19 cellular contexts compared by ENCODE assay signal in genomic region chr20:62737971-62738881, GRCh38. TPM values are rescaled to one million over a fixed set of nuclear protein-coding genes. Genes with fewer than 3 reads are reported as not detected.
A peak's percentile ranks its signal among the peaks of the same experiment; 100 is the strongest.
DNase-seq lines count a peak whose midpoint lies in the region; ATAC-seq and TF ChIP-seq lines count a peak whose summit lies in the region.
"Had no signal": no experiment of that assay in that cellular context is flagged by ENCODE, and none has a peak within 500 bp of the region (broad histone marks: within the 10 kb centered on the region; RNA-seq: fewer than 3 reads in every experiment).

No MANE protein-coding gene starts in this region.

- WGBS in esophagus squamous epithelium, 2 donors = 56 to 98% methylated on average over 5 to 9 of the region's 31 CpGs

- no peaks in the 10 kb centered on the region for H3K36me3 ChIP-seq in esophagus squamous epithelium
- H3K36me3 ChIP-seq: ascending aorta, SJCRH30 had no signal

- no peaks in the 10 kb centered on the region for H3K9me3 Mint-ChIP-seq in T-helper 2 cell treated with Interferon-gamma antibody and Interleukin-4, amounts not matched to agents 5 μg/mL and 100 μg/mL, for 36 hours
- no peaks in the 10 kb centered on the region for H3K9me3 Mint-ChIP-seq in natural killer cell
- H3K9me3 Mint-ChIP-seq in activated T-helper 17 cell treated with anti-CD3 and anti-CD28 coated beads, Interleukin-2, amount 50 U/mL, for 72 hours = no peaks in the 10 kb centered on the region
- H3K9me3 Mint-ChIP-seq: activated T-helper 1 cell treated with anti-CD3 and anti-CD28 coated beads, Interleukin-12 subunit alpha, Interleukin-12 subunit beta, Interleukin-2, Interleukin-4 antibody, amounts not matched to agents 30 ng/mL and 10 ng/mL and 1 ng/mL, durations not matched to agents 14 hours and 24 hours and 36 hours had no signal

- TF ChIP-seq POLR2A in esophagus squamous epithelium (IDR thresholded peaks at IDR 0.05) = no peak

- peaks cover 8% of the 10 kb centered on the region for H3K27me3 Mint-ChIP-seq in T-helper 2 cell treated with Interferon-gamma antibody and Interleukin-4, amounts not matched to agents 5 μg/mL and 100 μg/mL, for 36 hours (ENCODE audit: low read depth)
- no peaks in the 10 kb centered on the region for H3K27me3 Mint-ChIP-seq in natural killer cell (ENCODE audit: low read depth in 2 of 2)
- H3K27me3 Mint-ChIP-seq in activated T-helper 17 cell treated with anti-CD3 and anti-CD28 coated beads, Interleukin-2, amount 50 U/mL, for 72 hours = no peaks in the 10 kb centered on the region
- H3K27me3 Mint-ChIP-seq: activated CD4-positive, alpha-beta T cell treated with anti-CD3 and anti-CD28 coated beads for 36 hours had no signal

- intact Hi-C loops in natural killer cell (cut with micrococcal nuclease) = no loop called here
- intact Hi-C loops in esophagus squamous epithelium (cut with DNase I) = no loop called here

- TF ChIP-seq CTCF in natural killer cell (IDR thresholded peaks at IDR 0.05) = no peak
- TF ChIP-seq CTCF in esophagus squamous epithelium (IDR thresholded peaks at IDR 0.05) = no peak

- H3K27me3 ChIP-seq in esophagus squamous epithelium = peaks cover 0 to 99% (median 0%) of the 10 kb centered on the region in 4 donors
- H3K27me3 ChIP-seq: ascending aorta had no signal

- H3K27ac Mint-ChIP-seq in T-helper 2 cell treated with Interferon-gamma antibody and Interleukin-4, amounts not matched to agents 5 μg/mL and 100 μg/mL, for 36 hours = peak overlapping the region; percentile 97
- peak overlapping the region; percentile 95 for H3K27ac Mint-ChIP-seq in natural killer cell
- H3K27ac Mint-ChIP-seq in activated T-helper 17 cell treated with anti-CD3 and anti-CD28 coated beads, Interleukin-2, amount 50 U/mL, for 72 hours = no peak overlapping the region
- H3K27ac Mint-ChIP-seq: activated CD4-positive, alpha-beta T cell treated with anti-CD3 and anti-CD28 coated beads for 36 hours; activated T-helper 1 cell treated with anti-CD3 and anti-CD28 coated beads, Interleukin-12 subunit alpha, Interleukin-12 subunit beta, Interleukin-2, Interleukin-4 antibody, amounts not matched to agents 30 ng/mL and 10 ng/mL and 1 ng/mL, durations not matched to agents 14 hours and 24 hours and 36 hours had no signal

- H3K36me3 Mint-ChIP-seq in T-helper 2 cell treated with Interferon-gamma antibody and Interleukin-4, amounts not matched to agents 5 μg/mL and 100 μg/mL, for 36 hours (ENCODE audit: low read depth) = no peaks in the 10 kb centered on the region
- no peaks in the 10 kb centered on the region for H3K36me3 Mint-ChIP-seq in natural killer cell
- no peaks in the 10 kb centered on the region for H3K36me3 Mint-ChIP-seq in activated T-helper 17 cell treated with anti-CD3 and anti-CD28 coated beads, Interleukin-2, amount 50 U/mL, for 72 hours (ENCODE audit: low read depth)

- H3K27ac ChIP-seq in esophagus squamous epithelium = no peak overlapping the region
- H3K27ac ChIP-seq: ascending aorta, SJCRH30 had no signal

- peak; percentile 17 for DNase-seq in NCI-H2171 treated with DMSO at 0.1 percent for 48 hours (lab: John Stamatoyannopoulos, UW)
- no peak for DNase-seq in NCI-H2171 (lab: John Stamatoyannopoulos, UW)
- DNase-seq in DMS79 (lab: John Stamatoyannopoulos, UW) = peak; percentile 64
- DNase-seq in T-helper 2 cell treated with Interferon-gamma antibody and Interleukin-4, amounts not matched to agents 5 μg/mL and 100 μg/mL, for 36 hours (ENCODE audit: low spot score) = no peak
- DNase-seq in natural killer cell = no peak
- DNase-seq in esophagus squamous epithelium (lab: John Stamatoyannopoulos, UW) = no peak
- no peak for DNase-seq in HT-29 (ENCODE audit: low spot score)
- DNase-seq: activated CD4-positive, alpha-beta T cell treated with anti-CD3 and anti-CD28 coated beads for 36 hours; COR-L47; cortex of kidney; GF-D8; Karpas-422; NCI-H187; SJCRH30; stimulated activated CD4-positive, alpha-beta T cell treated with anti-CD3 and anti-CD28 coated beads, Interleukin-15, amount 100 ng/mL, for 24 hours had no signal

- no peaks in the 10 kb centered on the region for H3K9me3 ChIP-seq in esophagus squamous epithelium
- H3K9me3 ChIP-seq: A549, ascending aorta, SJCRH30 had no signal

- H3K4me1 ChIP-seq in esophagus squamous epithelium = peaks cover 9 to 42% (median 20%) of the 10 kb centered on the region in 3 donors
- H3K4me1 ChIP-seq: ascending aorta had no signal

- H3K4me3 ChIP-seq in esophagus squamous epithelium = no peak overlapping the region
- H3K4me3 ChIP-seq: A549, ascending aorta, SJCRH30 had no signal

- peaks cover 29% of the 10 kb centered on the region for H3K4me1 Mint-ChIP-seq in T-helper 2 cell treated with Interferon-gamma antibody and Interleukin-4, amounts not matched to agents 5 μg/mL and 100 μg/mL, for 36 hours (ENCODE audit: low read depth)
- H3K4me1 Mint-ChIP-seq in natural killer cell = peaks cover 12 to 16% of the 10 kb centered on the region in 2 donors
- H3K4me1 Mint-ChIP-seq in activated T-helper 17 cell treated with anti-CD3 and anti-CD28 coated beads, Interleukin-2, amount 50 U/mL, for 72 hours = peaks cover 13% of the 10 kb centered on the region

- ATAC-seq in natural killer cell = no peak
- ATAC-seq in activated T-helper 17 cell treated with anti-CD3 and anti-CD28 coated beads, Interleukin-2, amount 50 U/mL, for 72 hours (replicated peaks) = no peak
- ATAC-seq: A549; activated CD4-positive, alpha-beta T cell treated with anti-CD3 and anti-CD28 coated beads for 36 hours had no signal

- H3K4me3 Mint-ChIP-seq in T-helper 2 cell treated with Interferon-gamma antibody and Interleukin-4, amounts not matched to agents 5 μg/mL and 100 μg/mL, for 36 hours = no peak overlapping the region
- H3K4me3 Mint-ChIP-seq in natural killer cell = peak overlapping the region; percentile 21
- no peak overlapping the region for H3K4me3 Mint-ChIP-seq in activated T-helper 17 cell treated with anti-CD3 and anti-CD28 coated beads, Interleukin-2, amount 50 U/mL, for 72 hours
- H3K4me3 Mint-ChIP-seq: activated CD4-positive, alpha-beta T cell treated with anti-CD3 and anti-CD28 coated beads for 36 hours; activated T-helper 1 cell treated with anti-CD3 and anti-CD28 coated beads, Interleukin-12 subunit alpha, Interleukin-12 subunit beta, Interleukin-2, Interleukin-4 antibody, amounts not matched to agents 30 ng/mL and 10 ng/mL and 1 ng/mL, durations not matched to agents 14 hours and 24 hours and 36 hours had no signal

RNA-seq across cellular contexts. Expression of gene NTSR1, which starts 29.6 kb away (rescaled TPM):
- total RNA-seq in natural killer cell (under 1 TPM in 2 of 3 donors, not detected in 1; 0.11 to 0.45 TPM), esophagus squamous epithelium (under 1 TPM in 2 of 4 donors, not detected in 2; 0.06 to 0.09 TPM)
- total RNA-seq in HT-29 (2014; rRNA removed; shearing (Covaris generic)) = 76.6 and 78.7 TPM in 2 replicates
- total RNA-seq in activated T-helper 17 cell treated with anti-CD3 and anti-CD28 coated beads, Interleukin-2, amount 50 U/mL, for 72 hours = not detected
- total RNA-seq: activated T-helper 1 cell treated with anti-CD3 and anti-CD28 coated beads, Interleukin-12 subunit alpha, Interleukin-12 subunit beta, Interleukin-2, Interleukin-4 antibody, amounts not matched to agents 30 ng/mL and 10 ng/mL and 1 ng/mL, durations not matched to agents 14 hours and 24 hours and 36 hours; ascending aorta had no signal

RNA-seq across cellular contexts. Expression of gene MRGBP, which starts 58.0 kb away (rescaled TPM):
- total RNA-seq in natural killer cell (10 to 100 TPM in 2 of 3 donors, 1 to 10 TPM in 1; 8.3 to 12.8 (median 10.0) TPM), esophagus squamous epithelium (10 to 100 TPM in 1 of 4 donors, 1 to 10 TPM in 3; 5.7 to 10.1 (median 9.8) TPM)
- 88.8 and 98.8 TPM in 2 replicates for total RNA-seq in HT-29 (2014; rRNA removed; shearing (Covaris generic))
- 10 to 100 TPM; 16.0 to 20.5 TPM for total RNA-seq in activated T-helper 17 cell treated with anti-CD3 and anti-CD28 coated beads, Interleukin-2, amount 50 U/mL, for 72 hours

Comparison
In these comparisons a context has a peak if more than half of its experiments do, and no peak if none do; other contexts are left out.
1. DNase-seq: peak in NCI-H2171 treated with DMSO at 0.1 percent for 48 hours (single experiment) and DMS79 (single experiment); none in NCI-H2171 (single experiment), T-helper 2 cell treated with Interferon-gamma antibody and Interleukin-4, amounts not matched to agents 5 μg/mL and 100 μg/mL, for 36 hours (single experiment), natural killer cell (single experiment), esophagus squamous epithelium (single experiment) and HT-29 (single experiment).
2. RNA of gene NTSR1, which starts 29.6 kb away (total RNA-seq): 76.6 to 78.7 TPM in HT-29; 0.11 to 0.45 TPM in natural killer cell, 0.06 to 0.09 TPM in esophagus squamous epithelium and not detected in activated T-helper 17 cell treated with anti-CD3 and anti-CD28 coated beads, Interleukin-2, amount 50 U/mL, for 72 hours; every median in the first group is over 10 times any median in the second.